Comparison of ENCODE assay signal across 8 cellular contexts in genomic region chr1:227887697-227888403, GRCh38. TPM values are rescaled to one million over a fixed set of nuclear protein-coding genes. Genes with fewer than 3 reads are reported as not detected.
DNase-seq lines count a peak whose midpoint lies in the region; ATAC-seq, FAIRE-seq and TF ChIP-seq lines count a peak whose summit lies in the region.

No MANE protein-coding gene starts in this region.

- TF ChIP-seq POLR2A in HepG2 (IDR thresholded peaks at IDR 0.05; ENCODE audit: insufficient read depth in 1 of 2, low read depth in 2 of 2, low read length in 2 of 2) (no peak), vagina (IDR thresholded peaks at IDR 0.05) (peak in 1 of 2 donors; percentile 10)

- in situ Hi-C loops in HepG2 (cut with HindIII; ENCODE audit: extremely low pct_ligation_motif_present, low pct_unique_long_range_greater_than_20kb): no loop called here

- H3K4me3 ChIP-seq in liver (ENCODE audit: low read depth in 1 of 3, low read length in 3 of 3): peak overlapping the region in 1 of 3 donors; percentile 31
- no peak overlapping the region for H3K4me3 ChIP-seq in HepG2 (replicated peaks in 1 of 3; ENCODE audit: insufficient read depth in 1 of 3, low read depth in 2 of 3, low read length in 3 of 3)
- peak overlapping the region; percentile 24 to 32 for H3K4me3 ChIP-seq in esophagus (ENCODE audit: low read depth in 1 of 2, low read length in 2 of 2)
- peak overlapping the region; percentile 47 to 64 for H3K4me3 ChIP-seq in vagina

- H3K9ac ChIP-seq in liver (ENCODE audit: low read depth in 1 of 2, low read length in 2 of 2) (no peak overlapping the region), HepG2 (ENCODE audit: insufficient read depth, low read depth, low read length) (no peak overlapping the region)

- H3K36me3 ChIP-seq in liver (ENCODE audit: control insufficient read depth in 4 of 4, insufficient read depth in 3 of 4, low read depth in 1 of 4, low read length in 3 of 4) (no peaks in the 10 kb centered on the region), HepG2 (replicated peaks in 1 of 2; ENCODE audit: control insufficient read depth in 1 of 2, insufficient read depth in 2 of 2, low read length in 2 of 2) (no peaks in the 10 kb centered on the region), esophagus (ENCODE audit: control insufficient read depth in 2 of 2, insufficient read depth in 2 of 2, low read length in 1 of 2) (no peaks in the 10 kb centered on the region), vagina (no peaks in the 10 kb centered on the region)

- no peak for TF ChIP-seq EP300 in HepG2 (IDR thresholded peaks at IDR 0.05; ENCODE audit: low read depth in 2 of 2, low read length in 2 of 2)
- no peak for TF ChIP-seq EP300 in HepG2 (CRISPR knock-in tag; IDR thresholded peaks at IDR 0.05; ENCODE audit: borderline replicate concordance)

- ATAC-seq in HepG2: no peak
- ATAC-seq in naive thymus-derived CD8-positive, alpha-beta T cell: peak in 1 of 2 donors; percentile 12

- FAIRE-seq in HepG2 (lab: Jason Lieb, UNC): no peak

- H3K9me3 Mint-ChIP-seq in naive thymus-derived CD8-positive, alpha-beta T cell: no peaks in the 10 kb centered on the region

- CTCF ChIA-PET in HepG2 (lab: Yijun Ruan, JAX; ENCODE audit: low intra/inter-chr PET ratio, low total read pairs): no interaction called here

- H3K9me3 ChIP-seq in liver (ENCODE audit: control insufficient read depth in 4 of 4, low read length in 3 of 4): no peaks in the 10 kb centered on the region
- no peaks in the 10 kb centered on the region for H3K9me3 ChIP-seq in HepG2 (ENCODE audit: low read length)
- no peaks in the 10 kb centered on the region for H3K9me3 ChIP-seq in esophagus (ENCODE audit: control insufficient read depth in 2 of 2, insufficient read depth in 1 of 2, low read depth in 1 of 2, low read length in 1 of 2)
- no peaks in the 10 kb centered on the region for H3K9me3 ChIP-seq in vagina

- TF ChIP-seq CTCF in liver (IDR thresholded peaks at IDR 0.05; ENCODE audit: low read depth, low read length, missing input control) (no peak), HepG2 (CRISPR knock-in tag; IDR thresholded peaks at IDR 0.05) (no peak), vagina (IDR thresholded peaks at IDR 0.05) (no peak)

- H3K27me3 ChIP-seq in liver (ENCODE audit: control insufficient read depth in 4 of 4, insufficient read depth in 4 of 4, low read length in 3 of 4) (peaks cover 0 to 5% (median 1%) of the 10 kb centered on the region in 4 donors), HepG2 (ENCODE audit: control insufficient read depth in 1 of 2, insufficient read depth in 2 of 2, low read length in 2 of 2) (peaks cover 4 to 23% of the 10 kb centered on the region in 2 experiments; a peak in 4 of 5 replicates), esophagus (ENCODE audit: control insufficient read depth in 1 of 2, insufficient read depth in 2 of 2, low read length in 2 of 2) (no peaks in the 10 kb centered on the region), vagina (no peaks in the 10 kb centered on the region)

- WGBS in liver: 27% methylated on average over 40 of the region's 40 CpGs
- WGBS in HepG2 (ENCODE audit: low lambda C conversion rate): 82% methylated on average over 18 of the region's 40 CpGs
- 47 to 49% methylated on average over 33 to 40 of the region's 40 CpGs for WGBS in esophagus, 2 donors

- H3K4me3 Mint-ChIP-seq in naive thymus-derived CD8-positive, alpha-beta T cell: peak overlapping the region; percentile 22 to 84 (median 72)

- H3K27ac ChIP-seq in liver (ENCODE audit: low read depth in 1 of 2, low read length in 2 of 2): peak overlapping the region; percentile 12 to 35
- H3K27ac ChIP-seq in HepG2 (ENCODE audit: extremely low read length, insufficient read depth, low read length): no peak overlapping the region
- H3K27ac ChIP-seq in esophagus (ENCODE audit: low read depth in 2 of 2, low read length in 1 of 2): peak overlapping the region; percentile 59 to 84
- H3K27ac ChIP-seq in vagina: peak overlapping the region; percentile 90

- peaks cover 22 to 59% (median 36%) of the 10 kb centered on the region in 4 donors for H3K4me1 Mint-ChIP-seq in naive thymus-derived CD8-positive, alpha-beta T cell

- H2AFZ ChIP-seq in HepG2 (ENCODE audit: low read length): no peak overlapping the region

- intact Hi-C loops in HepG2 (cut with micrococcal nuclease; ENCODE audit: unreplicated experiment): no loop called here
- intact Hi-C loops in vagina (cut with DNase I): no loop called here

- no TSS peak for BruUV-seq in HepG2 (replicated peaks; lab: Mats Ljungman, UMichigan)

- H3K4me2 ChIP-seq in HepG2 (ENCODE audit: low read depth, low read length): no peak overlapping the region

- no peaks in the 10 kb centered on the region for H3K79me2 ChIP-seq in HepG2 (ENCODE audit: insufficient read depth, low read length)

- TF ChIP-seq RAD21 in liver (IDR thresholded peaks at IDR 0.05): no peak
- no peak for TF ChIP-seq RAD21 in HepG2 (CRISPR knock-in tag; IDR thresholded peaks at IDR 0.05)

- H3K4me1 ChIP-seq in liver (ENCODE audit: control insufficient read depth in 4 of 4, insufficient read depth in 4 of 4, low read length in 3 of 4) (peaks cover 0 to 4% (median 0%) of the 10 kb centered on the region in 4 donors), HepG2 (ENCODE audit: insufficient read depth, low read length) (no peaks in the 10 kb centered on the region), esophagus (ENCODE audit: control insufficient read depth in 2 of 2, insufficient read depth in 2 of 2, low read length in 1 of 2) (peaks cover 11 to 25% of the 10 kb centered on the region in 2 donors), vagina (peaks cover 32% of the 10 kb centered on the region)

- no peak for DNase-seq in HepG2 (ENCODE audit: low spot score)
- DNase-seq in naive thymus-derived CD8-positive, alpha-beta T cell: peak in 2 of 10 donors; percentile 16 to 63
- peak; percentile 88 to 95 for DNase-seq in vagina (ENCODE audit: extremely low spot score in 2 of 2)
- no peak for DNase-seq in HuH-7 (ENCODE audit: low spot score)
- no peak for DNase-seq in activated gamma-delta T cell treated with Interleukin-2 at 50 U/mL for 16 hours
- DNase-seq in DMS 273 treated with DMSO at 0.1 percent for 48 hours (lab: John Stamatoyannopoulos, UW): no peak

- H3K27me3 Mint-ChIP-seq in naive thymus-derived CD8-positive, alpha-beta T cell: no peaks in the 10 kb centered on the region

- H4K20me1 ChIP-seq in HepG2 (ENCODE audit: insufficient read depth, low read length): no peaks in the 10 kb centered on the region

- peak overlapping the region; percentile 60 to 93 (median 89) for H3K27ac Mint-ChIP-seq in naive thymus-derived CD8-positive, alpha-beta T cell

- H3K36me3 Mint-ChIP-seq in naive thymus-derived CD8-positive, alpha-beta T cell: no peaks in the 10 kb centered on the region

- POLR2A ChIA-PET in HepG2 (lab: Yijun Ruan, JAX): no interaction called here
- POLR2A ChIA-PET in naive thymus-derived CD8-positive, alpha-beta T cell (lab: Charles Lee): interaction anchor here (0.9 to 4.5 kb wide), 6 partner anchors 9 to 122 kb away, joined by 3 to 23 read pairs (median 4); no protein-coding TSS in a partner anchor

TF ChIP-seq in liver, 16 proteins besides CTCF, POLR2A, EP300 and RAD21 (continues in another document):
- no peak for TF ChIP-seq MAX (IDR thresholded peaks at IDR 0.05)
- TF ChIP-seq JUND (IDR thresholded peaks at IDR 0.05): no peak
- no peak for TF ChIP-seq YY1 (IDR thresholded peaks at IDR 0.05)

TF ChIP-seq in HepG2, 621 proteins besides CTCF, POLR2A, EP300 and RAD21:
- TF ChIP-seq ZNF333 (CRISPR knock-in tag; IDR thresholded peaks at IDR 0.05; ENCODE audit: borderline replicate concordance): no peak

RNA-seq across cellular contexts. Expression of gene WNT9A, which starts 59.9 kb away (rescaled TPM):
- total RNA-seq in liver (under 1 TPM in 1 of 2 donors, not detected in 1; 0.08 TPM), HepG2 (2016; rRNA removed; fragmentation: Illumina TruSeq; extraction: Trizol) (0.04 TPM in 2 replicates), vagina (2.9 TPM)
- polyA plus RNA-seq in liver (under 1 TPM in 1 of 2 donors, not detected in 1; 0.03 TPM), HepG2 (2011; rRNA removed) (not detected in 2 replicates), esophagus (1 to 10 TPM; 2.3 to 3.6 TPM)
- not detected in 2 replicates for total RNA-seq in HepG2 (2016; cell fraction: cytosol; rRNA removed; fragmentation: Illumina TruSeq; extraction: Trizol; ENCODE audit: low read depth)
- total RNA-seq in HepG2 (2016; cell fraction: insoluble cytoplasmic fraction; rRNA removed; fragmentation: Illumina TruSeq; extraction: Trizol): 0.04 TPM in 1 of 2 replicates, not detected in the other
- total RNA-seq in HepG2 (2016; cell fraction: membrane; rRNA removed; fragmentation: Illumina TruSeq; extraction: Trizol): not detected in 2 replicates
- not detected in 2 replicates for total RNA-seq in HepG2 (2016; cell fraction: nucleus; rRNA removed; fragmentation: Illumina TruSeq; extraction: Trizol)
- 0.04 TPM in 1 of 2 replicates, not detected in the other for polyA plus RNA-seq in HepG2 (2011; cell fraction: cytosol; rRNA removed)
- 0.06 and 0.07 TPM in 2 replicates for polyA plus RNA-seq in HepG2 (2011; cell fraction: nucleus; rRNA removed)
- 0.04 TPM in 1 of 2 replicates, not detected in the other for polyA plus RNA-seq in HepG2 (2012)
- polyA plus RNA-seq in HepG2 (2016; cell fraction: cytosol; fragmentation: Illumina TruSeq; extraction: Trizol; ENCODE audit: low read depth): not detected in 2 replicates
- polyA plus RNA-seq in HepG2 (2016; cell fraction: insoluble cytoplasmic fraction; fragmentation: Illumina TruSeq; extraction: Trizol; ENCODE audit: low read depth): not detected in 2 replicates
- polyA plus RNA-seq in HepG2 (2016; cell fraction: membrane; fragmentation: Illumina TruSeq; extraction: Trizol; ENCODE audit: low read depth): not detected in 2 replicates
- polyA plus RNA-seq in HepG2 (2016; cell fraction: nucleus; fragmentation: Illumina TruSeq; extraction: Trizol; ENCODE audit: insufficient read depth, low read depth): not detected in 2 replicates
- 0.04 and 2.6 TPM in 2 replicates for polyA minus RNA-seq in HepG2 (2011; rRNA and poly(A)+ RNA removed; ENCODE audit: low replicate concordance)
- polyA minus RNA-seq in HepG2 (2011; cell fraction: cytosol; rRNA and poly(A)+ RNA removed): not detected in 2 replicates
- polyA minus RNA-seq in HepG2 (2011; cell fraction: nucleus; rRNA and poly(A)+ RNA removed): not detected in 2 replicates
- not detected for total RNA-seq in naive thymus-derived CD8-positive, alpha-beta T cell
- polyA plus RNA-seq in naive thymus-derived CD8-positive, alpha-beta T cell: not detected

Comparison
In these comparisons a context has a peak if more than half of its experiments do, and no peak if none do; other contexts are left out.
1. H3K4me3 ChIP-seq: peak in esophagus (2 of 2) and vagina (2 of 2); none in HepG2 (0 of 3).
2. DNase-seq: peak in vagina (2 of 2); none in HepG2 (single experiment), HuH-7 (single experiment), activated gamma-delta T cell treated with Interleukin-2 at 50 U/mL for 16 hours (single experiment) and DMS 273 treated with DMSO at 0.1 percent for 48 hours (single experiment).